Comparison of ENCODE assay signal across 10 cellular contexts in the genomic region with DNA sequence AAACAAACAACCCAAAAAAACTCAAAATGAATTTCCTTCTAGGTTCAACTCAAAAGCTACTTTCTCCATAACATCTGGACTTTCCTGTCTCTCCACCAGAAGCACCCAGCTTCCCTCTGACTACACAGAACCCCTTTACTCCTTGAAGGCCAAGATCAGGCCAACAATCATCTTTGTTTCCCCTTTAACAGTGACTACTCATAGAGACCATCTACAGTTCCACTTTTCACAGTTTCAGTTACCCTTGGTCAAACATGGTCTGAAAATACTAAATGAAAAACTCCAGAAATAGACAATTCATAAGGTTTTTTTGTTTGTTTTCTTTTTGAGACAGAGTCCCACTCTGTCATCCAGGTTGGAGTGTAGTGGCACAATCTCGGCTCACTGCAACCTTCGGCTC. TPM values are rescaled to one million over a fixed set of nuclear protein-coding genes. Genes with fewer than 3 reads are reported as not detected.
A peak's percentile ranks its signal among the peaks of the same experiment; 100 is the strongest.
DNase-seq lines count a peak whose midpoint lies in the region; ATAC-seq lines count a peak whose summit lies in the region.
"Had no signal": no experiment of that assay in that cellular context is flagged by ENCODE, and none has a peak within 500 bp of the region (broad histone marks: within the 10 kb centered on the region; RNA-seq: fewer than 3 reads in every experiment).

No MANE protein-coding gene starts in this region.

- ATAC-seq in GM18858 (IDR thresholded peaks at IDR 0.05; ENCODE audit: unreplicated experiment) (peak; percentile 74), GM21447 (IDR thresholded peaks at IDR 0.05; ENCODE audit: unreplicated experiment) (peak; percentile 77), HG03135 (IDR thresholded peaks at IDR 0.05; ENCODE audit: unreplicated experiment) (peak; percentile 77)
- ATAC-seq: activated naive CD4-positive, alpha-beta T cell treated with anti-CD3 and anti-CD28 coated beads, Interleukin-2, amount 50 U/mL, for 72 hours; effector memory CD8-positive, alpha-beta T cell had no signal

- DNase-seq in medulla oblongata (ENCODE audit: extremely low spot score) (peak; percentile 55), ureter (ENCODE audit: low spot score) (no peak), NCI-H2227 treated with DMSO at 0.1 percent for 48 hours (lab: John Stamatoyannopoulos, UW) (no peak)
- no peak for DNase-seq in stimulated activated CD4-positive, alpha-beta T cell treated with anti-CD3 and anti-CD28 coated beads, Interleukin-2, amount 100 ng/mL, for 48 hours
- DNase-seq: effector memory CD8-positive, alpha-beta T cell; HFFc6 had no signal

RNA-seq across cellular contexts. Expression of a gene that starts 11.8 kb away (rescaled TPM):
- total RNA-seq in ureter, result 13.8 TPM
